Comparison of ENCODE assay signal across 8 cellular contexts in genomic region chr1:23166854-23167253, GRCh38. TPM values are rescaled to one million over a fixed set of nuclear protein-coding genes. Genes with fewer than 3 reads are reported as not detected.
DNase-seq lines count a peak whose midpoint lies in the region; ATAC-seq and TF ChIP-seq lines count a peak whose summit lies in the region.

No MANE protein-coding gene starts in this region.

- TF ChIP-seq CTCF in GM12875 (IDR thresholded peaks at IDR 0.05; ENCODE audit: borderline replicate concordance, insufficient read depth, low read depth, low read length) (no peak), WERI-Rb-1 (IDR thresholded peaks at IDR 0.05; ENCODE audit: low read depth, low read length) (no peak), fibroblast of villous mesenchyme (IDR thresholded peaks at IDR 0.05; ENCODE audit: insufficient read depth, low read depth, low read length) (no peak), mucosa of descending colon (IDR thresholded peaks at IDR 0.05) (no peak)

- H3K9me3 ChIP-seq in WERI-Rb-1 (ENCODE audit: severe bottlenecking) (no peaks in the 10 kb centered on the region), mucosa of descending colon (no peaks in the 10 kb centered on the region)

- H3K4me1 ChIP-seq in mucosa of descending colon (ENCODE audit: low read depth): peaks cover 36% of the 10 kb centered on the region

- no peaks in the 10 kb centered on the region for H3K27me3 ChIP-seq in WERI-Rb-1 (ENCODE audit: insufficient read depth, low read depth, severe bottlenecking)

- ATAC-seq in mucosa of descending colon: no peak
- ATAC-seq in HG03520 (IDR thresholded peaks at IDR 0.05; ENCODE audit: unreplicated experiment): no peak

- H3K27ac ChIP-seq in WERI-Rb-1: no peak overlapping the region

- DNase-seq in WERI-Rb-1: no peak
- no peak for DNase-seq in fibroblast of villous mesenchyme (ENCODE audit: low read depth)
- no peak for DNase-seq in skeletal muscle cell (ENCODE audit: low read depth)
- no peak for DNase-seq in mucosa of descending colon
- no peak for DNase-seq in activated effector memory CD4-positive, alpha-beta T cell treated with Interleukin-2 at 50 U/mL for 16 hours
- DNase-seq in SIG-M5 (lab: John Stamatoyannopoulos, UW): no peak

- peak overlapping the region; percentile 78 for H3K4me3 ChIP-seq in GM12875 (ENCODE audit: low read depth, low read length)
- H3K4me3 ChIP-seq in WERI-Rb-1 (ENCODE audit: low read depth, low read length): peak overlapping the region; percentile 89
- peak overlapping the region; percentile 95 for H3K4me3 ChIP-seq in fibroblast of villous mesenchyme (ENCODE audit: low read depth, low read length)
- H3K4me3 ChIP-seq in skeletal muscle cell (ENCODE audit: low read depth, low read length): peak overlapping the region; percentile 83
- no peak overlapping the region for H3K4me3 ChIP-seq in mucosa of descending colon

- H3K36me3 ChIP-seq in WERI-Rb-1 (no peaks in the 10 kb centered on the region), mucosa of descending colon (ENCODE audit: low read depth) (no peaks in the 10 kb centered on the region)

- intact Hi-C loops in mucosa of descending colon (cut with DNase I, micrococcal nuclease): loop anchor here in 1 of 2 donors (5.0 kb wide), 1 partner anchor 65 kb away; no protein-coding TSS in a partner anchor

RNA-seq across cellular contexts. Expression of gene LUZP1, which starts 1.8 kb away (rescaled TPM):
- 44.1 and 55.3 TPM in 2 replicates for total RNA-seq in fibroblast of villous mesenchyme
- 10 to 100 TPM; 48.4 to 57.7 (median 52.0) TPM for total RNA-seq in mucosa of descending colon

RNA-seq across cellular contexts. Expression of gene HTR1D, which starts 50.4 kb away (rescaled TPM):
- total RNA-seq in fibroblast of villous mesenchyme (0.86 and 2.3 TPM in 2 replicates), mucosa of descending colon (under 1 TPM in 1 of 3 donors, not detected in 2; 0.47 TPM)
